ENCODE assay signal across 1 cellular context in the genomic region with DNA sequence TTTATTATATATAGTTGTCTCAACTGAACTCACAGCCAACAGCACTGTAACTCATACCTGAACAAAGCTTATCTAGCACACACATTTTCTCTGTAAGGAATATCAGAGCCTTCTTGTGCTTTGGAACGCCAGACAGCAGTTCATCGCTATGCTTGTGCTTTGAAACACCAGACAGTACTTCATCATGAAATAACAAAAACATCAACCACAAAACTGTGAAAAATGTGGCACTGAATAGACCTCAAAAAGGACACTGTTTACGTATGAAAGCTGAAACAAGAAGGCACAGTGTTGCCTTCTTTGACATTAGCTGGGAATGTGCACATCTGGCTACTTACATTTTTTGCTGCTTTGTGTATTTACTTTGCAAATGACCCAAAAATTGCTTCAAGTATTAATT.
A peak's percentile ranks its signal among the peaks of the same experiment; 100 is the strongest.
TF ChIP-seq lines count a peak whose summit lies in the region.

No MANE protein-coding gene starts in this region.

TF ChIP-seq in K562, 482 proteins besides CTCF, POLR2A, EP300 and RAD21:
- TF ChIP-seq, protein P1, sequence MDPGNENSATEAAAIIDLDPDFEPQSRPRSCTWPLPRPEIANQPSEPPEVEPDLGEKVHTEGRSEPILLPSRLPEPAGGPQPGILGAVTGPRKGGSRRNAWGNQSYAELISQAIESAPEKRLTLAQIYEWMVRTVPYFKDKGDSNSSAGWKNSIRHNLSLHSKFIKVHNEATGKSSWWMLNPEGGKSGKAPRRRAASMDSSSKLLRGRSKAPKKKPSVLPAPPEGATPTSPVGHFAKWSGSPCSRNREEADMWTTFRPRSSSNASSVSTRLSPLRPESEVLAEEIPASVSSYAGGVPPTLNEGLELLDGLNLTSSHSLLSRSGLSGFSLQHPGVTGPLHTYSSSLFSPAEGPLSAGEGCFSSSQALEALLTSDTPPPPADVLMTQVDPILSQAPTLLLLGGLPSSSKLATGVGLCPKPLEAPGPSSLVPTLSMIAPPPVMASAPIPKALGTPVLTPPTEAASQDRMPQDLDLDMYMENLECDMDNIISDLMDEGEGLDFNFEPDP (CRISPR knock-in tag; IDR thresholded peaks at IDR 0.05) = no peak
- TF ChIP-seq TCF3 (CRISPR knock-in tag; IDR thresholded peaks at IDR 0.05) = 0 out of 2 replicates have a peak, but pooled peaks have one; percentile 10
- TF ChIP-seq POLR3G (IDR thresholded peaks at IDR 0.05; ENCODE audit: extremely low read depth, insufficient read length, insufficient replicate concordance) = no peak
- peak; percentile 42 for TF ChIP-seq CBFA2T3 (IDR thresholded peaks at IDR 0.05)
- TF ChIP-seq TAL1 (IDR thresholded peaks at IDR 0.05) = peak; percentile 16; the same call in 1 of the 2 replicates
